Comparison of ENCODE assay signal across 11 cellular contexts in genomic region chr5:150789431-150789830, GRCh38. TPM values are rescaled to one million over a fixed set of nuclear protein-coding genes. Genes with fewer than 3 reads are reported as not detected.
A peak's percentile ranks its signal among the peaks of the same experiment; 100 is the strongest.
DNase-seq lines count a peak whose midpoint lies in the region; ATAC-seq and TF ChIP-seq lines count a peak whose summit lies in the region.
"Had no signal": no experiment of that assay in that cellular context is flagged by ENCODE, and none has a peak within 500 bp of the region (broad histone marks: within the 10 kb centered on the region; RNA-seq: fewer than 3 reads in every experiment).

No MANE protein-coding gene starts in this region.

- H3K36me3 ChIP-seq in Peyer's patch (no peaks in the 10 kb centered on the region), duodenal mucosa (ENCODE audit: control insufficient read depth in 1 of 2, insufficient read depth in 2 of 2, low read length in 2 of 2) (no peaks in the 10 kb centered on the region), skeletal muscle tissue (ENCODE audit: control insufficient read depth in 3 of 3, insufficient read depth in 3 of 3, low read length in 3 of 3) (peaks cover 0 to 3% (median 0%) of the 10 kb centered on the region in 3 donors)
- H3K36me3 ChIP-seq in effector memory CD4-positive, alpha-beta T cell (ENCODE audit: control insufficient read depth, insufficient read depth, low read length) = no peaks in the 10 kb centered on the region

- ATAC-seq in activated CD4-positive, alpha-beta T cell treated with anti-CD3 and anti-CD28 coated beads for 36 hours = no peak
- no peak for ATAC-seq in HG02981 (IDR thresholded peaks at IDR 0.05; ENCODE audit: unreplicated experiment)

- no peak for TF ChIP-seq POLR2A in Peyer's patch (IDR thresholded peaks at IDR 0.05)

- H3K27me3 ChIP-seq in Peyer's patch (no peaks in the 10 kb centered on the region), duodenal mucosa (ENCODE audit: control insufficient read depth in 1 of 2, insufficient read depth in 2 of 2, low read length in 2 of 2) (peaks cover 0 to 4% of the 10 kb centered on the region in 2 donors), skeletal muscle tissue (ENCODE audit: control insufficient read depth in 3 of 3, insufficient read depth in 3 of 3, low read length in 3 of 3) (no peaks in the 10 kb centered on the region)
- no peaks in the 10 kb centered on the region for H3K27me3 ChIP-seq in effector memory CD4-positive, alpha-beta T cell (replicated peaks; ENCODE audit: control insufficient read depth, insufficient read depth, low read length, poor library complexity, severe bottlenecking)

- H3K27me3 Mint-ChIP-seq in activated CD4-positive, alpha-beta T cell treated with anti-CD3 and anti-CD28 coated beads for 36 hours = no peaks in the 10 kb centered on the region

- H3K9me3 ChIP-seq in Peyer's patch (no peaks in the 10 kb centered on the region), duodenal mucosa (ENCODE audit: control insufficient read depth in 1 of 2, low read length in 2 of 2) (no peaks in the 10 kb centered on the region), skeletal muscle tissue (ENCODE audit: control insufficient read depth in 3 of 3, low read length in 3 of 3) (no peaks in the 10 kb centered on the region)
- H3K9me3 ChIP-seq in effector memory CD4-positive, alpha-beta T cell (ENCODE audit: control insufficient read depth, low read length) = no peaks in the 10 kb centered on the region
- H3K9me3 ChIP-seq: psoas muscle had no signal

- H3K4me1 ChIP-seq in Peyer's patch (peaks cover 0 to 52% (median 3%) of the 10 kb centered on the region in 4 donors), duodenal mucosa (ENCODE audit: control insufficient read depth in 1 of 2, insufficient read depth in 2 of 2, low read length in 2 of 2) (peaks cover 31 to 34% of the 10 kb centered on the region in 2 donors), skeletal muscle tissue (ENCODE audit: control insufficient read depth in 3 of 3, insufficient read depth in 3 of 3, low read length in 3 of 3) (peaks cover 10 to 15% (median 14%) of the 10 kb centered on the region in 3 donors)
- H3K4me1 ChIP-seq in effector memory CD4-positive, alpha-beta T cell (ENCODE audit: control insufficient read depth, insufficient read depth, low read length, poor library complexity, severe bottlenecking) = peaks cover 11% of the 10 kb centered on the region

- H3K27ac ChIP-seq in Peyer's patch (peak overlapping the region in 3 of 4 donors; percentile 20 to 68 (median 51)), duodenal mucosa (ENCODE audit: low read depth, low read length) (peak overlapping the region; percentile 48), skeletal muscle tissue (ENCODE audit: low read depth, low read length) (peak overlapping the region; percentile 57)
- H3K27ac ChIP-seq in effector memory CD4-positive, alpha-beta T cell (ENCODE audit: insufficient read depth, low read length, poor library complexity, severe bottlenecking) = no peak overlapping the region

- H3K36me3 Mint-ChIP-seq in activated CD4-positive, alpha-beta T cell treated with anti-CD3 and anti-CD28 coated beads for 36 hours (ENCODE audit: low read depth) = peaks cover 24% of the 10 kb centered on the region

- peak overlapping the region; percentile 56 for H3K4me3 Mint-ChIP-seq in activated CD4-positive, alpha-beta T cell treated with anti-CD3 and anti-CD28 coated beads for 36 hours

- POLR2A ChIA-PET in activated CD4-positive, alpha-beta T cell treated with anti-CD3 and anti-CD28 coated beads for 36 hours (lab: Charles Lee) = interaction anchor here (1.1 to 2.6 kb wide), 4 partner anchors 11 to 88 kb away, joined by 3 to 12 read pairs (median 8); partner anchors contain the start of genes DCTN4, IRGM, RBM22 and SMIM3

- TF ChIP-seq CTCF in Peyer's patch (IDR thresholded peaks at IDR 0.05) = no peak

- H3K9me3 Mint-ChIP-seq in activated CD4-positive, alpha-beta T cell treated with anti-CD3 and anti-CD28 coated beads for 36 hours (ENCODE audit: low read depth) = peaks cover 4% of the 10 kb centered on the region

- peaks cover 69% of the 10 kb centered on the region for H3K4me1 Mint-ChIP-seq in activated CD4-positive, alpha-beta T cell treated with anti-CD3 and anti-CD28 coated beads for 36 hours

- H3K9ac ChIP-seq in duodenal mucosa (ENCODE audit: low read depth in 1 of 2, low read length in 2 of 2) (no peak overlapping the region), skeletal muscle tissue (ENCODE audit: low read depth in 1 of 3, low read length in 3 of 3) (peak overlapping the region in 1 of 3 donors; percentile 43)

- H3K27ac Mint-ChIP-seq in activated CD4-positive, alpha-beta T cell treated with anti-CD3 and anti-CD28 coated beads for 36 hours = peak overlapping the region; percentile 88

- intact Hi-C loops in activated CD4-positive, alpha-beta T cell treated with anti-CD3 and anti-CD28 coated beads for 36 hours (cut with DNase I, micrococcal nuclease) = loop anchor here in 1 of 2 experiments (10.0 kb wide), 1 partner anchor 295 kb away; the partner anchor contains the start of gene TNIP1

- DNase-seq in activated CD4-positive, alpha-beta T cell treated with anti-CD3 and anti-CD28 coated beads for 36 hours = no peak
- DNase-seq in activated CD4-positive, alpha-beta T cell treated with anti-CD3 and anti-CD28 coated beads for 48 hours = no peak
- no peak for DNase-seq in Peyer's patch
- DNase-seq in NAMALWA (ENCODE audit: low spot score) = no peak
- DNase-seq in effector memory CD4-positive, alpha-beta T cell = no peak
- DNase-seq: activated effector memory CD4-positive, alpha-beta T cell treated with anti-CD3 and anti-CD28 coated beads, Interleukin-2, amount 50 U/mL, for 16 hours; NCI-H2227 treated with DMSO at 0.1 percent for 48 hours; psoas muscle had no signal

- CTCF ChIA-PET in activated CD4-positive, alpha-beta T cell treated with anti-CD3 and anti-CD28 coated beads for 36 hours (lab: Charles Lee) = interaction anchor here (0.6 to 4.7 kb wide), 7 partner anchors 11 to 767 kb away, joined by 3 to 36 read pairs (median 8); partner anchors contain the start of genes DCTN4, IRGM, RBM22 and SMIM3

- H3K4me3 ChIP-seq in Peyer's patch = no peak overlapping the region
- peak overlapping the region; percentile 0 to 29 for H3K4me3 ChIP-seq in duodenal mucosa (ENCODE audit: low read depth in 1 of 2, low read length in 2 of 2)
- no peak overlapping the region for H3K4me3 ChIP-seq in skeletal muscle tissue (ENCODE audit: low read length in 3 of 3)
- no peak overlapping the region for H3K4me3 ChIP-seq in effector memory CD4-positive, alpha-beta T cell (ENCODE audit: insufficient read depth, low read depth, low read length, poor library complexity, severe bottlenecking)
- H3K4me3 ChIP-seq: psoas muscle had no signal

RNA-seq across cellular contexts. Expression of gene SMIM3, which starts 10.9 kb away (rescaled TPM):
- total RNA-seq in activated CD4-positive, alpha-beta T cell treated with anti-CD3 and anti-CD28 coated beads for 36 hours = 10 to 100 TPM; 16.8 to 16.9 TPM
- total RNA-seq in Peyer's patch = 10 to 100 TPM; 12.7 to 82.5 (median 23.6) TPM
- 8.4 TPM for total RNA-seq in skeletal muscle tissue

RNA-seq across cellular contexts. Expression of gene DCTN4, which starts 30.6 kb away (rescaled TPM):
- 10 to 100 TPM; 31.7 to 49.0 TPM for total RNA-seq in activated CD4-positive, alpha-beta T cell treated with anti-CD3 and anti-CD28 coated beads for 36 hours
- total RNA-seq in Peyer's patch (10 to 100 TPM; 41.7 to 75.9 (median 54.1) TPM), skeletal muscle tissue (45.9 TPM)

RNA-seq across cellular contexts. Expression of gene IRGM, which starts 56.9 kb away (rescaled TPM):
- total RNA-seq in activated CD4-positive, alpha-beta T cell treated with anti-CD3 and anti-CD28 coated beads for 36 hours = 1 to 10 TPM; 2.3 to 2.4 TPM
- 10 to 100 TPM in 1 of 4 donors, 1 to 10 TPM in 2, not detected in 1; 1.1 to 11.6 (median 1.9) TPM for total RNA-seq in Peyer's patch
- total RNA-seq in skeletal muscle tissue = not detected
- total RNA-seq: psoas muscle had no signal

Comparison
In these comparisons a context has a peak if more than half of its experiments do, and no peak if none do; other contexts are left out.
1. H3K4me3 ChIP-seq: peak in duodenal mucosa (2 of 2); none in Peyer's patch (0 of 4), skeletal muscle tissue (0 of 3) and effector memory CD4-positive, alpha-beta T cell (single experiment).